1 cellular context compared by ENCODE assay signal in the genomic region with DNA sequence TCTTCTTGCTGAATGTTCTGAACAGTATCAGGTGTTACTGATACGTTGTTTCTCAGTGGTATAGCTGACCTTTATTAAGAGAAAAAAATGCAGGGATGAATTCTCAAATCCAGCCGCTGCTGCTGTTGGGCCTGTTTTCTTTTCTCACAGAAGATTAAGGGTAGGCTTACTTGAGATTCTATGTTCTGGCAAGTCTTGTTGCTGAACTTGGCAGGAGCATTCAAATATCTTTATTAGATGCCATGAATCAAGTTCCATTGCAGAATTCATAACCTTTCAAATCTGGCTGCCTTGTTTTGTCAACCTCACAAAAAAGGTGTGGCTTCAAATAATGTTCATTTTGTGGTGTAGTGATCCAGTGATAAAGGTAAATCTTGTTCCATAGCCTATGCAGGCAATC.
TF ChIP-seq lines count a peak whose summit lies in the region.

No MANE protein-coding gene starts in this region.

TF ChIP-seq in A549, 52 proteins besides CTCF, POLR2A, EP300 and RAD21 (continued from another document):
- no peak for TF ChIP-seq BHLHE40 (IDR thresholded peaks at IDR 0.05; ENCODE audit: low read depth, low read length)
